Comparison of ENCODE assay signal across 9 cellular contexts in the genomic region with DNA sequence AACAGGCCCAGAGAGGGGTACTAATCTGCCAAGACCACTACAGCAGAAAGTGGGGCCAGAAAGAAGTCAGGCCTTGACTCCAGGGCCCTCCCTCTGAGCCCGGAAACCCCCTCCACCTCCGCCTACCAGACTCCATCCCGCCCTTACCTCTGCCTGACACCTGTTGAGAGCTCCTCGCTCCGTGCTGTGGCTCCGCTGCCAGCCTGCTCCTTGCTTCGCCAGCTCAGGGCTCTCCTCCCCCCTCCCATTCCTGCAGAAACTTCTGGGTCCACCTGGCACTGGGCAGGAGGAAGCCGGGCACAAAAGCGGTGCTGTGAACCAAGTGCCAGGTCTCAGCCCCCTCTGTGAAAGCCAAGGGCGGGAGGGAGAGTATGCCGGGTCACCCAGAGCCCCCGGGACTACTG. TPM values are rescaled to one million over a fixed set of nuclear protein-coding genes. Genes with fewer than 3 reads are reported as not detected.
A peak's percentile ranks its signal among the peaks of the same experiment; 100 is the strongest.
DNase-seq lines count a peak whose midpoint lies in the region; ATAC-seq and TF ChIP-seq lines count a peak whose summit lies in the region.
"Had no signal": no experiment of that assay in that cellular context is flagged by ENCODE, and none has a peak within 500 bp of the region (broad histone marks: within the 10 kb centered on the region; RNA-seq: fewer than 3 reads in every experiment).

No MANE protein-coding gene starts in this region.

- H3K27ac ChIP-seq in sigmoid colon, result peak overlapping the region; percentile 53 to 72 (median 63)

- intact Hi-C loops in sigmoid colon (cut with DNase I), result no loop called here

- H3K36me3 ChIP-seq in GM06990 (ENCODE audit: control insufficient read depth, insufficient read depth, low read length), result peaks cover 18% of the 10 kb centered on the region
- peaks cover 0 to 24% (median 12%) of the 10 kb centered on the region in 4 donors for H3K36me3 ChIP-seq in sigmoid colon

- WGBS in sigmoid colon, 2 donors, result 58 to 78% methylated on average over 12 of the region's 12 CpGs

- peak; percentile 71 for DNase-seq in GM06990 (ENCODE audit: extremely low read depth, insufficient read length)
- DNase-seq in activated CD4-positive, CD25-positive, alpha-beta regulatory T cell treated with anti-CD3 and anti-CD28 coated beads, Interleukin-2, amount 50 U/mL, for 72 hours, result peak; percentile 64
- DNase-seq in central memory CD4-positive, alpha-beta T cell, result peak; percentile 82
- DNase-seq in sigmoid colon, result no peak
- no peak for DNase-seq in OCI-M2 (lab: John Stamatoyannopoulos, UW; ENCODE audit: unreplicated experiment)
- no peak for DNase-seq in foreskin melanocyte
- DNase-seq: DMS 273 treated with DMSO at 0.1 percent for 48 hours had no signal

- ATAC-seq in HG03280 (IDR thresholded peaks at IDR 0.05; ENCODE audit: unreplicated experiment) (no peak), HG02973 (IDR thresholded peaks at IDR 0.05; ENCODE audit: unreplicated experiment) (no peak)

- H3K27me3 ChIP-seq in GM06990 (replicated peaks; ENCODE audit: control insufficient read depth, insufficient read depth, low read length) (no peaks in the 10 kb centered on the region), sigmoid colon (no peaks in the 10 kb centered on the region)

- no peak for TF ChIP-seq POLR2A in sigmoid colon (IDR thresholded peaks at IDR 0.05)

- H3K4me3 ChIP-seq in GM06990 (replicated peaks; ENCODE audit: low read depth, low read length) (no peak overlapping the region), sigmoid colon (no peak overlapping the region)

- TF ChIP-seq CTCF in GM06990 (IDR thresholded peaks at IDR 0.05; ENCODE audit: insufficient read depth, low read length, poor library complexity, severe bottlenecking) (no peak), sigmoid colon (IDR thresholded peaks at IDR 0.05) (no peak)

- no peak for TF ChIP-seq EP300 in sigmoid colon (IDR thresholded peaks at IDR 0.05)

- H3K4me1 ChIP-seq in sigmoid colon, result peaks cover 0 to 26% (median 18%) of the 10 kb centered on the region in 4 donors

- H3K9me3 ChIP-seq in sigmoid colon, result no peaks in the 10 kb centered on the region

RNA-seq across cellular contexts. Expression of a gene that starts 6.4 kb away (rescaled TPM):
- total RNA-seq in sigmoid colon, result 100 to 1,000 TPM; 107 to 125 (median 114) TPM
- polyA plus RNA-seq in sigmoid colon, result 100 to 1,000 TPM in 1 of 3 donors, 10 to 100 TPM in 2; 35.6 to 112 (median 87.1) TPM

RNA-seq across cellular contexts. Expression of a gene that starts 11.1 kb away (rescaled TPM):
- 10 to 100 TPM; 22.8 to 27.7 (median 25.5) TPM for total RNA-seq in sigmoid colon
- polyA plus RNA-seq in sigmoid colon, result 10 to 100 TPM; 25.2 to 51.1 (median 37.7) TPM

RNA-seq across cellular contexts. Expression of a gene that starts 24.8 kb away (rescaled TPM):
- total RNA-seq in sigmoid colon, result 1 to 10 TPM in 3 of 4 donors, under 1 TPM in 1; 0.16 to 4.2 (median 2.6) TPM
- polyA plus RNA-seq in sigmoid colon, result 1 to 10 TPM in 1 of 3 donors, under 1 TPM in 1, not detected in 1; 0.70 to 1.8 TPM

RNA-seq across cellular contexts. Expression of a gene that starts 28.3 kb away (rescaled TPM):
- 10 to 100 TPM; 28.8 to 73.2 (median 48.7) TPM for total RNA-seq in sigmoid colon
- polyA plus RNA-seq in sigmoid colon, result 100 to 1,000 TPM in 1 of 3 donors, 10 to 100 TPM in 2; 85.9 to 254 (median 85.9) TPM

RNA-seq across cellular contexts. Expression of a gene that starts 31.9 kb away (rescaled TPM):
- total RNA-seq in sigmoid colon, result 10 to 100 TPM in 2 of 4 donors, 1 to 10 TPM in 2; 6.0 to 11.9 (median 9.7) TPM
- polyA plus RNA-seq in sigmoid colon, result 10 to 100 TPM; 17.3 to 41.9 (median 24.6) TPM

Comparison
In these comparisons a context has a peak if more than half of its experiments do, and no peak if none do; other contexts are left out.
1. DNase-seq: peak in GM06990 (single experiment), activated CD4-positive, CD25-positive, alpha-beta regulatory T cell treated with anti-CD3 and anti-CD28 coated beads, Interleukin-2, amount 50 U/mL, for 72 hours (single experiment) and central memory CD4-positive, alpha-beta T cell (single experiment); none in sigmoid colon (single experiment), OCI-M2 (single experiment) and foreskin melanocyte (single experiment).